Comparison of ENCODE assay signal across 12 cellular contexts in genomic region chr5:140189977-140190867, GRCh38. TPM values are rescaled to one million over a fixed set of nuclear protein-coding genes. Genes with fewer than 3 reads are reported as not detected.
DNase-seq lines count a peak whose midpoint lies in the region; ATAC-seq and TF ChIP-seq lines count a peak whose summit lies in the region.
"Had no signal": no experiment of that assay in that cellular context is flagged by ENCODE, and none has a peak within 500 bp of the region (broad histone marks: within the 10 kb centered on the region; RNA-seq: fewer than 3 reads in every experiment).

No MANE protein-coding gene starts in this region.

- H3K4me3 ChIP-seq in mammary epithelial cell (replicated peaks in 1 of 3; ENCODE audit: insufficient read depth in 1 of 3, low read depth in 2 of 3, low read length in 3 of 3): no peak overlapping the region
- H3K4me3 ChIP-seq in endocrine pancreas (ENCODE audit: control insufficient read depth, insufficient read depth, low read length): peak overlapping the region; percentile 47

- intact Hi-C loops in mammary epithelial cell (cut with micrococcal nuclease): no loop called here
- intact Hi-C loops in MCF 10A (cut with micrococcal nuclease): no loop called here

- TF ChIP-seq CTCF in mammary epithelial cell (conservative IDR thresholded peaks at IDR 0.05 in 1 of 2, IDR thresholded peaks at IDR 0.05 in 1 of 2; ENCODE audit: extremely low read depth in 1 of 2, insufficient read depth in 1 of 2, low read depth in 1 of 2, low read length in 2 of 2): no peak
- no peak for TF ChIP-seq CTCF in MCF 10A (IDR thresholded peaks at IDR 0.05; ENCODE audit: unreplicated experiment)

- POLR2A ChIA-PET in MCF 10A (lab: Yijun Ruan, JAX): interaction anchor here (0.7 to 1.2 kb wide), 4 partner anchors 9 to 46 kb away, joined by 3 to 4 read pairs (median 3); no protein-coding TSS in a partner anchor

- no peak overlapping the region for H3K27ac Mint-ChIP-seq in MCF 10A (ENCODE audit: low read depth, unreplicated experiment)
- H3K27ac Mint-ChIP-seq: activated naive CD8-positive, alpha-beta T cell had no signal

- ATAC-seq in GM18502 (IDR thresholded peaks at IDR 0.05; ENCODE audit: poor library complexity, unreplicated experiment) (no peak), GM19351 (IDR thresholded peaks at IDR 0.05; ENCODE audit: unreplicated experiment) (no peak)

- H3K4me1 ChIP-seq in mammary epithelial cell (ENCODE audit: insufficient read depth, low read length) (no peaks in the 10 kb centered on the region), endocrine pancreas (ENCODE audit: control insufficient read depth, insufficient read depth, low read length) (peaks cover 25% of the 10 kb centered on the region)

- no peak overlapping the region for H3K4me2 ChIP-seq in mammary epithelial cell (ENCODE audit: insufficient read depth, low read depth, low read length)

- H3K9me3 ChIP-seq in mammary epithelial cell (replicated peaks; ENCODE audit: insufficient read depth, low read length) (no peaks in the 10 kb centered on the region), endocrine pancreas (ENCODE audit: control insufficient read depth, low read length) (no peaks in the 10 kb centered on the region)

- peaks cover 2% of the 10 kb centered on the region for H3K79me2 ChIP-seq in mammary epithelial cell (ENCODE audit: insufficient read depth, low read length)

- H3K36me3 Mint-ChIP-seq in MCF 10A (ENCODE audit: insufficient read depth, unreplicated experiment): no peaks in the 10 kb centered on the region

- no peak overlapping the region for H2AFZ ChIP-seq in mammary epithelial cell (ENCODE audit: low read depth, low read length)

- H3K36me3 ChIP-seq in mammary epithelial cell (ENCODE audit: insufficient read depth, low read length): no peaks in the 10 kb centered on the region
- no peaks in the 10 kb centered on the region for H3K36me3 ChIP-seq in endocrine pancreas (ENCODE audit: control insufficient read depth, insufficient read depth, low read length)

- no peak overlapping the region for H3K9ac ChIP-seq in mammary epithelial cell (ENCODE audit: insufficient read depth, low read length)
- no peak overlapping the region for H3K9ac ChIP-seq in endocrine pancreas (ENCODE audit: control insufficient read depth, insufficient read depth, low read length)

- DNase-seq in mammary epithelial cell (peak; percentile 44), MCF 10A (ENCODE audit: unreplicated experiment) (no peak), kidney glomerular epithelial cell (lab: John Stamatoyannopoulos, UW) (peak; percentile 70), NCI-H1694 treated with DMSO at 0.1 percent for 48 hours (lab: John Stamatoyannopoulos, UW) (no peak), GDM1 (lab: John Stamatoyannopoulos, UW) (no peak)
- DNase-seq: activated CD4-positive, alpha-beta T cell treated with anti-CD3 and anti-CD28 coated beads for 4 hours; NCI-H2081 had no signal

- in situ Hi-C loops in mammary epithelial cell (cut with MboI; ENCODE audit: low sequenced_read_pairs in 2 of 2): no loop called here

- no peaks in the 10 kb centered on the region for H3K9me3 Mint-ChIP-seq in MCF 10A (ENCODE audit: unreplicated experiment)

- CTCF ChIA-PET in mammary epithelial cell (lab: Charles Lee; ENCODE audit: low non-redundant PET) (no interaction called here), MCF 10A (lab: Yijun Ruan, JAX) (interaction anchor here (0.6 to 1.2 kb wide), 4 partner anchors 53 to 382 kb away, joined by 3 to 5 read pairs (median 4); no protein-coding TSS in a partner anchor)

- no peaks in the 10 kb centered on the region for H3K27me3 Mint-ChIP-seq in MCF 10A (ENCODE audit: insufficient read depth, unreplicated experiment)
- H3K27me3 Mint-ChIP-seq: activated naive CD8-positive, alpha-beta T cell had no signal

- H3K27me3 ChIP-seq in mammary epithelial cell (ENCODE audit: insufficient read depth, low read length): no peaks in the 10 kb centered on the region
- no peaks in the 10 kb centered on the region for H3K27me3 ChIP-seq in endocrine pancreas (ENCODE audit: control insufficient read depth, insufficient read depth, low read length)

- no peak overlapping the region for H3K27ac ChIP-seq in mammary epithelial cell (ENCODE audit: insufficient read depth, low read depth, low read length)
- H3K27ac ChIP-seq: 22Rv1 had no signal

- WGBS in mammary epithelial cell (ENCODE audit: low coverage, missing lambda C conversion rate): 100% methylated on average over 3 of the region's 3 CpGs

- no TSS peak for BruUV-seq in mammary epithelial cell (replicated peaks; lab: Mats Ljungman, UMichigan)
- BruUV-seq in MCF 10A (replicated peaks; lab: Mats Ljungman, UMichigan): no TSS peak

- no peak overlapping the region for H3K4me3 Mint-ChIP-seq in MCF 10A (ENCODE audit: unreplicated experiment)
- H3K4me3 Mint-ChIP-seq: activated naive CD8-positive, alpha-beta T cell had no signal

- dilution Hi-C loops in mammary epithelial cell (cut with HindIII; ENCODE audit: low sequenced_read_pairs): no loop called here

- H3K4me1 Mint-ChIP-seq in MCF 10A (ENCODE audit: insufficient read depth, unreplicated experiment): peaks cover 16% of the 10 kb centered on the region

- H4K20me1 ChIP-seq in mammary epithelial cell (ENCODE audit: insufficient read depth, low read length): no peaks in the 10 kb centered on the region

RNA-seq across cellular contexts. Expression of gene CYSTM1, which starts 15.2 kb away (rescaled TPM):
- total RNA-seq in mammary epithelial cell: 10 to 100 TPM; 27.5 to 31.7 TPM
- 32.6 TPM for polyA plus RNA-seq in mammary epithelial cell
- polyA minus RNA-seq in mammary epithelial cell: 36.9 TPM
- total RNA-seq in MCF 10A (2022): 59.4 and 105 TPM in 2 replicates

Comparison
In these comparisons a context has a peak if more than half of its experiments do, and no peak if none do; other contexts are left out.
1. DNase-seq: peak in mammary epithelial cell (single experiment) and kidney glomerular epithelial cell (single experiment); none in MCF 10A (single experiment), NCI-H1694 treated with DMSO at 0.1 percent for 48 hours (single experiment) and GDM1 (single experiment).